9 cellular contexts compared by ENCODE assay signal in genomic region chr21:46229923-46230260, GRCh38. TPM values are rescaled to one million over a fixed set of nuclear protein-coding genes. Genes with fewer than 3 reads are reported as not detected.
A peak's percentile ranks its signal among the peaks of the same experiment; 100 is the strongest.
DNase-seq lines count a peak whose midpoint lies in the region; ATAC-seq, FAIRE-seq and TF ChIP-seq lines count a peak whose summit lies in the region.
"Had no signal": no experiment of that assay in that cellular context is flagged by ENCODE, and none has a peak within 500 bp of the region (broad histone marks: within the 10 kb centered on the region; RNA-seq: fewer than 3 reads in every experiment).

No MANE protein-coding gene starts in this region.

- no peaks in the 10 kb centered on the region for H3K9me3 ChIP-seq in SK-N-MC (ENCODE audit: low read depth, low read length)
- no peaks in the 10 kb centered on the region for H3K9me3 ChIP-seq in fibroblast of lung (ENCODE audit: control insufficient read depth, insufficient read depth, low read depth, low read length)
- H3K9me3 ChIP-seq in skeletal muscle tissue (ENCODE audit: control insufficient read depth in 3 of 3, low read length in 3 of 3), result no peaks in the 10 kb centered on the region

- no peak for TF ChIP-seq CTCF in fibroblast of lung (conservative IDR thresholded peaks at IDR 0.05 in 1 of 2, IDR thresholded peaks at IDR 0.05 in 1 of 2; ENCODE audit: low read depth in 1 of 2, low read length in 2 of 2)

- FAIRE-seq in GM12891 (lab: Jason Lieb, UNC) (no peak), urothelium cell line (lab: Jason Lieb, UNC) (no peak)

- no peak for ATAC-seq in GM19467 (IDR thresholded peaks at IDR 0.05; ENCODE audit: unreplicated experiment)

- peaks cover 35% of the 10 kb centered on the region for H3K79me2 ChIP-seq in fibroblast of lung (ENCODE audit: control insufficient read depth, insufficient read depth, low read length)

- no peak overlapping the region for H2AFZ ChIP-seq in fibroblast of lung (ENCODE audit: low read length)

- H3K4me3 ChIP-seq in H7 (ENCODE audit: insufficient read depth, low read depth, low read length) (peak overlapping the region; percentile 65), SK-N-MC (peak overlapping the region; percentile 91), fibroblast of lung (replicated peaks in 1 of 4; ENCODE audit: control extremely low read depth in 1 of 4, insufficient read depth in 1 of 4, low read depth in 3 of 4, low read length in 4 of 4) (peak overlapping the region; percentile 40 to 68 (median 58)), skeletal muscle tissue (ENCODE audit: low read length in 3 of 3) (peak overlapping the region in 2 of 3 donors; percentile 67 to 68)

- peaks cover 9% of the 10 kb centered on the region for H3K36me3 ChIP-seq in H7 (replicated peaks; ENCODE audit: control insufficient read depth, insufficient read depth, low read length)
- H3K36me3 ChIP-seq in SK-N-MC (ENCODE audit: insufficient read depth, low read length), result peaks cover 60% of the 10 kb centered on the region
- H3K36me3 ChIP-seq in fibroblast of lung (ENCODE audit: control insufficient read depth, insufficient read depth, low read length), result peaks cover 3% of the 10 kb centered on the region
- peaks cover 11 to 19% (median 18%) of the 10 kb centered on the region in 3 donors for H3K36me3 ChIP-seq in skeletal muscle tissue (ENCODE audit: control insufficient read depth in 3 of 3, insufficient read depth in 3 of 3, low read length in 3 of 3)

- H4K20me1 ChIP-seq in fibroblast of lung (ENCODE audit: control insufficient read depth, extremely low read depth, insufficient read depth, low read length), result no peaks in the 10 kb centered on the region

- H3K9ac ChIP-seq in SK-N-MC (ENCODE audit: insufficient read length) (peak overlapping the region; percentile 91), fibroblast of lung (ENCODE audit: insufficient read depth, low read length) (no peak overlapping the region), skeletal muscle tissue (ENCODE audit: low read depth in 1 of 3, low read length in 3 of 3) (peak overlapping the region in 2 of 3 donors; percentile 45 to 70)

- peak overlapping the region; percentile 85 for H3K4me2 ChIP-seq in fibroblast of lung (ENCODE audit: extremely low read depth, insufficient read depth, low read length)

- no peak overlapping the region for H3K27ac ChIP-seq in SK-N-MC
- no peak overlapping the region for H3K27ac ChIP-seq in fibroblast of lung (ENCODE audit: insufficient read depth, low read length)
- H3K27ac ChIP-seq in skeletal muscle tissue (ENCODE audit: low read depth, low read length), result peak overlapping the region; percentile 15

- no peak for TF ChIP-seq POLR2A in GM12891 (IDR thresholded peaks at IDR 0.05; ENCODE audit: low read depth, low read length)

- DNase-seq in H7, result no peak
- no peak for DNase-seq in SK-N-MC (ENCODE audit: low read depth, low spot score)
- no peak for DNase-seq in fibroblast of lung (ENCODE audit: low read depth in 2 of 2)
- no peak for DNase-seq in GM12891 (ENCODE audit: insufficient read length, low spot score)
- DNase-seq in activated gamma-delta T cell (lab: John Stamatoyannopoulos, UW), result no peak
- DNase-seq in urothelium cell line (ENCODE audit: low spot score), result no peak
- DNase-seq: SIG-M5 had no signal

- H3K4me1 ChIP-seq in fibroblast of lung (ENCODE audit: control insufficient read depth, extremely low read depth, insufficient read depth, low read length) (peaks cover 9% of the 10 kb centered on the region), skeletal muscle tissue (ENCODE audit: control insufficient read depth in 3 of 3, insufficient read depth in 3 of 3, low read length in 3 of 3) (peaks cover 26 to 28% (median 27%) of the 10 kb centered on the region in 3 donors)

- peaks cover 4% of the 10 kb centered on the region for H3K27me3 ChIP-seq in H7 (ENCODE audit: control insufficient read depth, insufficient read depth, low read length)
- no peaks in the 10 kb centered on the region for H3K27me3 ChIP-seq in fibroblast of lung (ENCODE audit: control insufficient read depth, insufficient read depth, low read length)
- H3K27me3 ChIP-seq in skeletal muscle tissue (ENCODE audit: control insufficient read depth in 3 of 3, insufficient read depth in 3 of 3, low read length in 3 of 3), result no peaks in the 10 kb centered on the region

TF ChIP-seq in GM12891, 5 proteins besides CTCF, POLR2A, EP300 and RAD21:
- TF ChIP-seq POLR2AphosphoS5 (IDR thresholded peaks at IDR 0.05; ENCODE audit: low read depth, low read length) (no peak), TAF1 (IDR thresholded peaks at IDR 0.05; ENCODE audit: low read depth, low read length) (no peak), PAX5 (IDR thresholded peaks at IDR 0.05; ENCODE audit: insufficient read depth, low read length, severe bottlenecking) (no peak), SPI1 (IDR thresholded peaks at IDR 0.05; ENCODE audit: low read depth, low read length) (no peak), POU2F2 (IDR thresholded peaks at IDR 0.05; ENCODE audit: low read depth, low read length) (no peak)
TF ChIP-seq in GM12891: peak in this region for 0.

RNA-seq across cellular contexts. Expression of gene LSS, which starts 1.3 kb away (rescaled TPM):
- total RNA-seq in H7 (2014; rRNA removed; shearing (Covaris generic)), result 44.6 and 53.3 TPM in 2 replicates
- 106 and 252 TPM in 2 replicates for total RNA-seq in fibroblast of lung
- 90.0 and 97.6 TPM in 2 replicates for polyA plus RNA-seq in fibroblast of lung
- 137 and 141 TPM in 2 replicates for polyA plus RNA-seq in fibroblast of lung (2012)
- polyA minus RNA-seq in fibroblast of lung (ENCODE audit: low replicate concordance), result 371 and 392 TPM in 2 replicates
- total RNA-seq in skeletal muscle tissue, result 14.1 TPM
- 36.0 TPM for polyA plus RNA-seq in GM12891 (2012; ENCODE audit: low read depth, missing spikeins)

RNA-seq across cellular contexts. Expression of gene SPATC1L, which starts 45.6 kb away (rescaled TPM):
- total RNA-seq in H7 (2014; rRNA removed; shearing (Covaris generic)), result 35.5 and 41.5 TPM in 2 replicates
- total RNA-seq in fibroblast of lung (5.4 and 9.6 TPM in 2 replicates), skeletal muscle tissue (1.6 TPM)
- polyA plus RNA-seq in fibroblast of lung, result 2.9 and 4.4 TPM in 2 replicates
- polyA plus RNA-seq in fibroblast of lung (2012), result 12.2 and 25.0 TPM in 2 replicates
- 6.7 and 13.7 TPM in 2 replicates for polyA minus RNA-seq in fibroblast of lung (ENCODE audit: low replicate concordance)
- 6.9 TPM for polyA plus RNA-seq in GM12891 (2012; ENCODE audit: low read depth, missing spikeins)

RNA-seq across cellular contexts. Expression of gene MCM3AP, which starts 55.5 kb away (rescaled TPM):
- 84.8 and 112 TPM in 2 replicates for total RNA-seq in H7 (2014; rRNA removed; shearing (Covaris generic))
- 64.6 and 71.9 TPM in 2 replicates for total RNA-seq in fibroblast of lung
- polyA plus RNA-seq in fibroblast of lung, result 40.4 and 52.4 TPM in 2 replicates
- 42.3 and 46.0 TPM in 2 replicates for polyA plus RNA-seq in fibroblast of lung (2012)
- polyA minus RNA-seq in fibroblast of lung (ENCODE audit: low replicate concordance), result 60.8 and 91.0 TPM in 2 replicates
- 237 TPM for total RNA-seq in skeletal muscle tissue
- polyA plus RNA-seq in GM12891 (2012; ENCODE audit: low read depth, missing spikeins), result 38.5 TPM

RNA-seq across cellular contexts. Expression of gene YBEY, which starts 56.2 kb away (rescaled TPM):
- total RNA-seq in H7 (2014; rRNA removed; shearing (Covaris generic)), result 28.0 and 35.0 TPM in 2 replicates
- total RNA-seq in fibroblast of lung, result 15.9 and 23.6 TPM in 2 replicates
- 18.6 and 22.5 TPM in 2 replicates for polyA plus RNA-seq in fibroblast of lung
- 16.1 and 16.9 TPM in 2 replicates for polyA plus RNA-seq in fibroblast of lung (2012)
- polyA minus RNA-seq in fibroblast of lung (ENCODE audit: low replicate concordance), result 9.3 TPM in 1 of 2 replicates, not detected in the other
- total RNA-seq in skeletal muscle tissue, result 32.9 TPM
- 20.5 TPM for polyA plus RNA-seq in GM12891 (2012; ENCODE audit: low read depth, missing spikeins)
